ENCODE assay signal across 3 cellular contexts in genomic region chr16:70204668-70205405, GRCh38. TPM values are rescaled to one million over a fixed set of nuclear protein-coding genes. Genes with fewer than 3 reads are reported as not detected.
"Had no signal": no experiment of that assay in that cellular context is flagged by ENCODE, and none has a peak within 500 bp of the region (broad histone marks: within the 10 kb centered on the region; RNA-seq: fewer than 3 reads in every experiment).

No MANE protein-coding gene starts in this region.

RNA-seq across cellular contexts. Expression of gene CLEC18C, which starts 31.2 kb away (rescaled TPM):
- total RNA-seq: activated CD4-positive, alpha-beta memory T cell treated with anti-CD3 and anti-CD28 coated beads for 36 hours; activated CD4-positive, alpha-beta T cell treated with anti-CD3 and anti-CD28 coated beads, Interleukin-2, amount 10 ng/mL, durations not matched to agents 24 days and 14 days; activated CD8-positive, alpha-beta T cell treated with anti-CD3 and anti-CD28 coated beads for 36 hours had no signal
